12 cellular contexts compared by ENCODE assay signal in genomic region chr17:69857412-69857835, GRCh38.
A peak's percentile ranks its signal among the peaks of the same experiment; 100 is the strongest.
DNase-seq lines count a peak whose midpoint lies in the region; TF ChIP-seq lines count a peak whose summit lies in the region.
"Had no signal": no experiment of that assay in that cellular context is flagged by ENCODE, and none has a peak within 500 bp of the region (broad histone marks: within the 10 kb centered on the region; RNA-seq: fewer than 3 reads in every experiment).

No MANE protein-coding gene starts in this region.

- CTCF ChIA-PET in RWPE1 (lab: Yijun Ruan, JAX): interaction anchor here (0.5 to 1.4 kb wide), 3 partner anchors 14 to 1208 kb away, joined by 3 to 4 read pairs (median 3); no protein-coding TSS in a partner anchor

- H3K36me3 ChIP-seq in sigmoid colon: no peaks in the 10 kb centered on the region

- no peak overlapping the region for H3K27ac ChIP-seq in RWPE1
- no peak overlapping the region for H3K27ac ChIP-seq in sigmoid colon
- H3K27ac ChIP-seq: neural progenitor cell had no signal

- no peak for TF ChIP-seq EP300 in sigmoid colon (IDR thresholded peaks at IDR 0.05)

- TF ChIP-seq CTCF in RWPE1 (conservative IDR thresholded peaks at IDR 0.05; ENCODE audit: low read depth) (no peak), fibroblast of the aortic adventitia (IDR thresholded peaks at IDR 0.05; ENCODE audit: insufficient read depth, low read length) (no peak), sigmoid colon (IDR thresholded peaks at IDR 0.05) (no peak)

- intact Hi-C loops in sigmoid colon (cut with DNase I): no loop called here

- no peak overlapping the region for H3K4me3 ChIP-seq in fibroblast of the aortic adventitia (ENCODE audit: low read depth, low read length)
- H3K4me3 ChIP-seq in sigmoid colon: no peak overlapping the region
- H3K4me3 ChIP-seq: neural progenitor cell had no signal

- H3K27me3 ChIP-seq in sigmoid colon: no peaks in the 10 kb centered on the region
- H3K27me3 ChIP-seq: neural progenitor cell had no signal

- DNase-seq in A172 (ENCODE audit: low spot score) (peak; percentile 11), GM04504 (ENCODE audit: low read depth) (peak; percentile 90), RWPE1 (ENCODE audit: low spot score) (peak; percentile 22), fibroblast of the aortic adventitia (ENCODE audit: low read depth) (peak; percentile 97), T-helper 1 cell (no peak), NCI-H1694 (lab: John Stamatoyannopoulos, UW) (no peak), NCI-H1436 (lab: John Stamatoyannopoulos, UW) (no peak), sigmoid colon (no peak)
- DNase-seq: NCI-H1048, NCI-H526, T-helper 17 cell had no signal

- no peak for TF ChIP-seq POLR2A in sigmoid colon (IDR thresholded peaks at IDR 0.05)

- POLR2A ChIA-PET in RWPE1 (lab: Yijun Ruan, JAX; ENCODE audit: low non-redundant PET): no interaction called here

- H3K4me1 ChIP-seq in sigmoid colon: peaks cover 0 to 7% (median 0%) of the 10 kb centered on the region in 4 donors
- H3K4me1 ChIP-seq: neural progenitor cell had no signal

- no peaks in the 10 kb centered on the region for H3K9me3 ChIP-seq in sigmoid colon

Comparison
In these comparisons a context has a peak if more than half of its experiments do, and no peak if none do; other contexts are left out.
1. DNase-seq: peak in A172 (single experiment), GM04504 (single experiment), RWPE1 (single experiment) and fibroblast of the aortic adventitia (single experiment); none in T-helper 1 cell (0 of 5), NCI-H1694 (single experiment), NCI-H1436 (single experiment) and sigmoid colon (single experiment).